21 cellular contexts compared by ENCODE assay signal in the genomic region with DNA sequence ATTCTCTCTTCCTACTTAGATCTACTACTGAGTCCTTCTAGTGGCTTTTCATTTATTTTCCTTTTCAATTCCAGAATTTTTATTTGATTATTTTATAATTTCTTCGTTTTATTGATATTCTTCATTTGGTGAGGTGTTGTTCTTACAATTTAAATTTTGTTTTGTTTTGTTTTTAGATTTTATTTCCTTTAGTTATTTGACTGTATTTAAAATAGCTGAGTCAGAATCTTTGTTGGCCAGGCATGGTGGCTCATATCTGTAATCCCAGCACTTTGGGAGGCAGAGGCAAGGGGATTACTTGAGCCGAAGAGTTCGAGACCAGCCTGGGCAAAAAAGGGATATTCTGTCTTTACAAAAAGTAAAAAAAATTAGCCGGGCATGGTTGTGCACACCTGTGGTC. TPM values are rescaled to one million over a fixed set of nuclear protein-coding genes. Genes with fewer than 3 reads are reported as not detected.
DNase-seq lines count a peak whose midpoint lies in the region; ATAC-seq, FAIRE-seq and TF ChIP-seq lines count a peak whose summit lies in the region.
"Had no signal": no experiment of that assay in that cellular context is flagged by ENCODE, and none has a peak within 500 bp of the region (broad histone marks: within the 10 kb centered on the region; RNA-seq: fewer than 3 reads in every experiment).

No MANE protein-coding gene starts in this region.

- H2BK20ac ChIP-seq in IMR-90 (ENCODE audit: low read depth, low read length) = no peak overlapping the region

- no peak overlapping the region for H3K23ac ChIP-seq in IMR-90 (ENCODE audit: low read depth, low read length)

- H3K18ac ChIP-seq in IMR-90 (ENCODE audit: low read depth, low read length) = no peak overlapping the region

- H3K36me3 ChIP-seq in HepG2 (replicated peaks in 1 of 2; ENCODE audit: control insufficient read depth in 1 of 2, insufficient read depth in 2 of 2, low read length in 2 of 2) (peaks cover 2 to 24% of the 10 kb centered on the region in 2 experiments; a peak in 4 of 5 replicates), right lobe of liver (peaks cover 0 to 3% (median 0%) of the 10 kb centered on the region in 4 donors), IMR-90 (ENCODE audit: control insufficient read depth, insufficient read depth, low read length) (peaks cover 10% of the 10 kb centered on the region)

- H3K9me1 ChIP-seq in IMR-90 (ENCODE audit: insufficient read depth, low read length) = peaks cover 4% of the 10 kb centered on the region; the same call in 1 of the 2 replicates

- H3K56ac ChIP-seq in IMR-90 (ENCODE audit: extremely low read depth, insufficient read depth, low read length) = no peak overlapping the region

- TF ChIP-seq RAD21 in HepG2 (CRISPR knock-in tag; IDR thresholded peaks at IDR 0.05) (no peak), IMR-90 (IDR thresholded peaks at IDR 0.05; ENCODE audit: low read length) (no peak)

- H2BK120ac ChIP-seq in IMR-90 (ENCODE audit: low read depth, low read length) = no peak overlapping the region

- DNase-seq in HepG2 (ENCODE audit: low spot score) = no peak
- DNase-seq in right lobe of liver = no peak
- DNase-seq in IMR-90 = no peak
- DNase-seq in left lobe of liver (ENCODE audit: low spot score) = no peak
- DNase-seq in activated CD4-positive, alpha-beta T cell treated with anti-CD3 and anti-CD28 coated beads for 1 hour = no peak
- DNase-seq: 8988T; CD4-positive, alpha-beta T cell; CD8-positive, alpha-beta memory T cell; DMS 273 treated with DMSO at 0.1 percent for 48 hours; DMS79; EL; GDM1; GM23248; H7; HCEC 1CT had no signal

- TF ChIP-seq EP300 in HepG2 (IDR thresholded peaks at IDR 0.05; ENCODE audit: low read depth in 2 of 2, low read length in 2 of 2) (no peak), HepG2 (CRISPR knock-in tag; IDR thresholded peaks at IDR 0.05; ENCODE audit: borderline replicate concordance) (no peak)

- POLR2A ChIA-PET in HepG2 (lab: Yijun Ruan, JAX) = no interaction called here
- POLR2A ChIA-PET in IMR-90 (lab: Charles Lee; ENCODE audit: unreplicated experiment) = no interaction called here

- no peaks in the 10 kb centered on the region for H3K4me1 ChIP-seq in HepG2 (ENCODE audit: insufficient read depth, low read length)
- no peaks in the 10 kb centered on the region for H3K4me1 ChIP-seq in right lobe of liver
- H3K4me1 ChIP-seq in IMR-90 (ENCODE audit: control insufficient read depth, insufficient read depth, low read length) = no peaks in the 10 kb centered on the region

- no peak overlapping the region for H2AK5ac ChIP-seq in IMR-90 (ENCODE audit: low read depth, low read length)

- dilution Hi-C loops in IMR-90 (cut with HindIII; ENCODE audit: low sequenced_read_pairs, unreplicated experiment) = no loop called here

- H3K14ac ChIP-seq in IMR-90 (replicated peaks; ENCODE audit: low read depth, low read length) = no peak overlapping the region

- no peak overlapping the region for H3K4ac ChIP-seq in IMR-90 (ENCODE audit: low read depth, low read length)

- no TSS peak for BruUV-seq in HepG2 (replicated peaks; lab: Mats Ljungman, UMichigan)
- BruUV-seq in IMR-90 (replicated peaks; lab: Mats Ljungman, UMichigan) = no TSS peak

- TF ChIP-seq CTCF in HepG2 (CRISPR knock-in tag; IDR thresholded peaks at IDR 0.05) (no peak), right lobe of liver (IDR thresholded peaks at IDR 0.05) (no peak), IMR-90 (conservative IDR thresholded peaks at IDR 0.05; ENCODE audit: low read depth, low read length) (no peak)

- CTCF ChIA-PET in HepG2 (lab: Yijun Ruan, JAX; ENCODE audit: low intra/inter-chr PET ratio, low total read pairs) = no interaction called here
- CTCF ChIA-PET in IMR-90 (lab: Yijun Ruan, JAX) = no interaction called here

- peaks cover 10% of the 10 kb centered on the region for H3K79me2 ChIP-seq in HepG2 (ENCODE audit: insufficient read depth, low read length)

- no peak overlapping the region for H3K27ac ChIP-seq in HepG2 (ENCODE audit: extremely low read length, insufficient read depth, low read length)
- H3K27ac ChIP-seq in right lobe of liver = no peak overlapping the region
- no peak overlapping the region for H3K27ac ChIP-seq in IMR-90 (ENCODE audit: insufficient read depth, low read length)
- H3K27ac ChIP-seq: BLaER1 treated with 17β-estradiol and CSF1 and Interleukin-3, amounts not matched to agents 10 nM and 100 nM; GM23248 had no signal

- no peak overlapping the region for H2AFZ ChIP-seq in HepG2 (ENCODE audit: low read length)
- no peak overlapping the region for H2AFZ ChIP-seq in IMR-90 (replicated peaks; ENCODE audit: low read length, poor library complexity)
- H2AFZ ChIP-seq: GM23248 had no signal

- intact Hi-C loops in HepG2 (cut with micrococcal nuclease; ENCODE audit: unreplicated experiment) = no loop called here
- intact Hi-C loops in right lobe of liver (cut with DNase I) = no loop called here
- intact Hi-C loops in IMR-90 (cut with micrococcal nuclease) = loop anchor here (1.0 kb wide), 1 partner anchor 24 kb away; no protein-coding TSS in a partner anchor

- no peak overlapping the region for H2BK5ac ChIP-seq in IMR-90 (ENCODE audit: low read depth, low read length, poor library complexity, severe bottlenecking)

- H2AK9ac ChIP-seq in IMR-90 (replicated peaks; ENCODE audit: low read depth, low read length, poor library complexity) = no peak overlapping the region

- no peaks in the 10 kb centered on the region for H3K9me3 ChIP-seq in HepG2 (ENCODE audit: low read length)
- no peaks in the 10 kb centered on the region for H3K9me3 ChIP-seq in right lobe of liver
- H3K9me3 ChIP-seq in IMR-90 (ENCODE audit: control insufficient read depth, insufficient read depth, low read length) = no peaks in the 10 kb centered on the region

- WGBS in HepG2 (ENCODE audit: low lambda C conversion rate) = 95% methylated on average over 4 of the region's 4 CpGs
- 96% methylated on average over 4 of the region's 4 CpGs for WGBS in right lobe of liver (ENCODE audit: insufficient coverage, low coverage, low lambda C conversion rate, missing lambda C conversion rate)
- no CpG with 5 or more reads among the region's 4 CpGs for WGBS in IMR-90 (ENCODE audit: extremely low coverage in 2 of 2, insufficient read length in 1 of 2), 2 experiments

- H3K4me3 ChIP-seq in HepG2 (replicated peaks in 1 of 3; ENCODE audit: insufficient read depth in 1 of 3, low read depth in 2 of 3, low read length in 3 of 3) (no peak overlapping the region), right lobe of liver (no peak overlapping the region), IMR-90 (ENCODE audit: insufficient read depth, low read depth, low read length) (no peak overlapping the region)
- H3K4me3 ChIP-seq: BLaER1 treated with 17β-estradiol and CSF1 and Interleukin-3, amounts not matched to agents 10 nM and 100 nM; GM12878; GM23248 had no signal

- no peak for FAIRE-seq in HepG2 (lab: Jason Lieb, UNC)
- peak; percentile 80 for FAIRE-seq in endometrium (lab: Jason Lieb, UNC)
- FAIRE-seq: D721Med, GM12878, GM19239, H1 had no signal

- H3K27me3 ChIP-seq in HepG2 (ENCODE audit: control insufficient read depth in 1 of 2, insufficient read depth in 2 of 2, low read length in 2 of 2) = no peaks in the 10 kb centered on the region
- H3K27me3 ChIP-seq in right lobe of liver = no peaks in the 10 kb centered on the region
- H3K27me3 ChIP-seq in IMR-90 (ENCODE audit: control insufficient read depth, insufficient read depth, low read length) = no peaks in the 10 kb centered on the region
- H3K27me3 ChIP-seq: BLaER1 treated with 17β-estradiol and CSF1 and Interleukin-3, amounts not matched to agents 10 nM and 100 nM had no signal

- H3K4me2 ChIP-seq in HepG2 (ENCODE audit: low read depth, low read length) (no peak overlapping the region), IMR-90 (ENCODE audit: low read depth, low read length) (no peak overlapping the region)

- H3K9ac ChIP-seq in HepG2 (ENCODE audit: insufficient read depth, low read depth, low read length) (no peak overlapping the region), IMR-90 (ENCODE audit: low read depth, low read length) (no peak overlapping the region)
- H3K9ac ChIP-seq: BLaER1 treated with 17β-estradiol and CSF1 and Interleukin-3, amounts not matched to agents 10 nM and 100 nM; GM23248 had no signal

- ATAC-seq in HepG2 (no peak), right lobe of liver (no peak), IMR-90 (ENCODE audit: low read depth) (no peak), left lobe of liver (no peak)
- ATAC-seq: GM12878 had no signal

- no peak overlapping the region for H4K5ac ChIP-seq in IMR-90 (ENCODE audit: low read depth, low read length)

- 0 out of 2 replicates have a peak, but pooled peaks cover 4% of the 10 kb centered on the region for H4K20me1 ChIP-seq in HepG2 (ENCODE audit: insufficient read depth, low read length)
- H4K20me1 ChIP-seq in IMR-90 (ENCODE audit: insufficient read depth, low read length) = no peaks in the 10 kb centered on the region; the same call in 1 of the 2 replicates

- peaks cover 16 to 19% of the 10 kb centered on the region in 2 experiments for H3K79me1 ChIP-seq in IMR-90 (ENCODE audit: low read depth in 1 of 2, low read length in 2 of 2)

- H2BK15ac ChIP-seq in IMR-90 (ENCODE audit: low read depth, low read length) = no peak overlapping the region

- in situ Hi-C loops in HepG2 (cut with HindIII; ENCODE audit: extremely low pct_ligation_motif_present, low pct_unique_long_range_greater_than_20kb) = no loop called here
- in situ Hi-C loops in IMR-90 (cut with MboI; ENCODE audit: low sequenced_read_pairs) = no loop called here

- no peak overlapping the region for H4K8ac ChIP-seq in IMR-90 (ENCODE audit: low read depth in 2 of 2, low read length in 2 of 2)

- TF ChIP-seq POLR2A in HepG2 (IDR thresholded peaks at IDR 0.05; ENCODE audit: insufficient read depth in 1 of 2, low read depth in 2 of 2, low read length in 2 of 2) (no peak), right lobe of liver (IDR thresholded peaks at IDR 0.05) (no peak), IMR-90 (IDR thresholded peaks at IDR 0.05; ENCODE audit: low read depth, low read length) (no peak)

- H4K91ac ChIP-seq in IMR-90 (ENCODE audit: insufficient read depth, low read depth, low read length) = no peak overlapping the region

RNA-seq across cellular contexts. Expression of gene AKAP9, which starts 36.1 kb away (rescaled TPM):
- total RNA-seq in HepG2 (2016; rRNA removed; fragmentation: Illumina TruSeq; extraction: Trizol) (33.1 TPM in 2 replicates), right lobe of liver (10 to 100 TPM; 30.9 to 63.7 (median 40.5) TPM), IMR-90 (2012; rRNA removed) (25.3 and 49.4 TPM in 2 replicates), left lobe of liver (43.9 TPM)
- total RNA-seq in HepG2 (2016; cell fraction: cytosol; rRNA removed; fragmentation: Illumina TruSeq; extraction: Trizol; ENCODE audit: low read depth) = 5.4 and 6.2 TPM in 2 replicates
- 26.0 and 31.4 TPM in 2 replicates for total RNA-seq in HepG2 (2016; cell fraction: insoluble cytoplasmic fraction; rRNA removed; fragmentation: Illumina TruSeq; extraction: Trizol)
- 9.8 and 10.3 TPM in 2 replicates for total RNA-seq in HepG2 (2016; cell fraction: membrane; rRNA removed; fragmentation: Illumina TruSeq; extraction: Trizol)
- total RNA-seq in HepG2 (2016; cell fraction: nucleus; rRNA removed; fragmentation: Illumina TruSeq; extraction: Trizol) = 68.4 and 70.2 TPM in 2 replicates
- polyA plus RNA-seq in HepG2 (2011; rRNA removed) (18.7 and 27.6 TPM in 2 replicates), IMR-90 (2012; rRNA removed) (8.7 and 9.7 TPM in 2 replicates)
- 5.5 and 8.3 TPM in 2 replicates for polyA plus RNA-seq in HepG2 (2011; cell fraction: cytosol; rRNA removed)
- 21.5 and 24.1 TPM in 2 replicates for polyA plus RNA-seq in HepG2 (2011; cell fraction: nucleus; rRNA removed)
- 19.9 and 29.3 TPM in 2 replicates for polyA plus RNA-seq in HepG2 (2012)
- 0.90 and 1.5 TPM in 2 replicates for polyA plus RNA-seq in HepG2 (2016; cell fraction: cytosol; fragmentation: Illumina TruSeq; extraction: Trizol; ENCODE audit: low read depth)
- 14.3 and 15.6 TPM in 2 replicates for polyA plus RNA-seq in HepG2 (2016; cell fraction: insoluble cytoplasmic fraction; fragmentation: Illumina TruSeq; extraction: Trizol; ENCODE audit: low read depth)
- polyA plus RNA-seq in HepG2 (2016; cell fraction: membrane; fragmentation: Illumina TruSeq; extraction: Trizol; ENCODE audit: low read depth) = 2.3 and 2.7 TPM in 2 replicates
- polyA plus RNA-seq in HepG2 (2016; cell fraction: nucleus; fragmentation: Illumina TruSeq; extraction: Trizol; ENCODE audit: insufficient read depth, low read depth) = 48.6 and 50.1 TPM in 2 replicates
- 12.9 and 13.7 TPM in 2 replicates for polyA minus RNA-seq in HepG2 (2011; rRNA and poly(A)+ RNA removed; ENCODE audit: low replicate concordance)
- 29.7 and 37.4 TPM in 2 replicates for polyA minus RNA-seq in HepG2 (2011; cell fraction: cytosol; rRNA and poly(A)+ RNA removed)
- polyA minus RNA-seq in HepG2 (2011; cell fraction: nucleus; rRNA and poly(A)+ RNA removed) = 169 and 174 TPM in 2 replicates
- polyA plus RNA-seq in IMR-90 (2012; cell fraction: cytosol; rRNA removed) = 0.78 and 0.89 TPM in 2 replicates
- polyA plus RNA-seq in IMR-90 (2012; cell fraction: nucleus; rRNA removed; ENCODE audit: low replicate concordance) = 6.7 and 40.2 TPM in 2 replicates
